ENCODE assay signal across 8 cellular contexts in genomic region chr13:97222934-97223710, GRCh38. TPM values are rescaled to one million over a fixed set of nuclear protein-coding genes. Genes with fewer than 3 reads are reported as not detected.
DNase-seq lines count a peak whose midpoint lies in the region; ATAC-seq and TF ChIP-seq lines count a peak whose summit lies in the region.

No MANE protein-coding gene starts in this region.

- peak overlapping the region; percentile 94 for H3K4me3 Mint-ChIP-seq in activated naive CD8-positive, alpha-beta T cell

- ATAC-seq in HG03342 (IDR thresholded peaks at IDR 0.05; ENCODE audit: unreplicated experiment) (no peak), HG03025 (IDR thresholded peaks at IDR 0.05; ENCODE audit: low FRiP score, unreplicated experiment) (no peak), GM21723 (IDR thresholded peaks at IDR 0.05; ENCODE audit: unreplicated experiment) (no peak)

- H3K4me1 Mint-ChIP-seq in activated naive CD8-positive, alpha-beta T cell (ENCODE audit: low read depth): peaks cover 57% of the 10 kb centered on the region

- H3K9me3 Mint-ChIP-seq in activated naive CD8-positive, alpha-beta T cell (ENCODE audit: low read depth): no peaks in the 10 kb centered on the region

- H3K27ac ChIP-seq in suprapubic skin: peak overlapping the region; percentile 96

- WGBS in suprapubic skin: under 1% methylated on average over 8 of the region's 8 CpGs

- no peak for TF ChIP-seq EP300 in suprapubic skin (IDR thresholded peaks at IDR 0.05)

- H3K27me3 Mint-ChIP-seq in activated naive CD8-positive, alpha-beta T cell: no peaks in the 10 kb centered on the region

- H3K9me3 ChIP-seq in HAP-1: no peaks in the 10 kb centered on the region
- no peaks in the 10 kb centered on the region for H3K9me3 ChIP-seq in suprapubic skin

- no peak for TF ChIP-seq POLR2A in suprapubic skin (IDR thresholded peaks at IDR 0.05)

- peak overlapping the region; percentile 93 for H3K27ac Mint-ChIP-seq in activated naive CD8-positive, alpha-beta T cell

- H3K27me3 ChIP-seq in HAP-1 (ENCODE audit: low read depth) (no peaks in the 10 kb centered on the region), kidney epithelial cell (ENCODE audit: control insufficient read depth, insufficient read depth, low read length) (no peaks in the 10 kb centered on the region), suprapubic skin (no peaks in the 10 kb centered on the region)

- no peak for TF ChIP-seq CTCF in AG09309 (IDR thresholded peaks at IDR 0.05; ENCODE audit: control insufficient read depth, insufficient read depth, low read depth, low read length, missing control alignments)
- no peak for TF ChIP-seq CTCF in kidney epithelial cell (IDR thresholded peaks at IDR 0.05; ENCODE audit: insufficient read depth, low read length, poor library complexity, severe bottlenecking)
- TF ChIP-seq CTCF in suprapubic skin (IDR thresholded peaks at IDR 0.05): no peak

- in situ Hi-C loops in HAP-1 (cut with MboI; ENCODE audit: low sequenced_read_pairs): no loop called here

- H3K4me1 ChIP-seq in HAP-1: peaks cover 45% of the 10 kb centered on the region
- H3K4me1 ChIP-seq in suprapubic skin: peaks cover 52% of the 10 kb centered on the region

- no peaks in the 10 kb centered on the region for H3K36me3 Mint-ChIP-seq in activated naive CD8-positive, alpha-beta T cell

- H3K36me3 ChIP-seq in HAP-1 (replicated peaks) (no peaks in the 10 kb centered on the region), kidney epithelial cell (ENCODE audit: control insufficient read depth, insufficient read depth, low read length) (no peaks in the 10 kb centered on the region), suprapubic skin (no peaks in the 10 kb centered on the region)

- DNase-seq in AG09309 (ENCODE audit: low read depth): no peak
- no peak for DNase-seq in HAP-1 (ENCODE audit: low spot score in 2 of 2)
- DNase-seq in kidney epithelial cell (ENCODE audit: low read depth): no peak
- no peak for DNase-seq in suprapubic skin (ENCODE audit: low spot score in 2 of 2)

- H3K4me3 ChIP-seq in AG09309 (ENCODE audit: control insufficient read depth, low read depth, low read length): peak overlapping the region; percentile 58
- peak overlapping the region; percentile 41 for H3K4me3 ChIP-seq in HAP-1
- peak overlapping the region; percentile 66 for H3K4me3 ChIP-seq in kidney epithelial cell (ENCODE audit: low read depth, low read length)
- peak overlapping the region; percentile 57 for H3K4me3 ChIP-seq in suprapubic skin

RNA-seq across cellular contexts. Expression of gene MBNL2, which starts 1.0 kb away (rescaled TPM):
- total RNA-seq in kidney epithelial cell (42.4 and 45.0 TPM in 2 replicates), suprapubic skin (10 to 100 TPM; 64.2 to 92.4 (median 73.4) TPM)
